12 cellular contexts compared by ENCODE assay signal in the genomic region with DNA sequence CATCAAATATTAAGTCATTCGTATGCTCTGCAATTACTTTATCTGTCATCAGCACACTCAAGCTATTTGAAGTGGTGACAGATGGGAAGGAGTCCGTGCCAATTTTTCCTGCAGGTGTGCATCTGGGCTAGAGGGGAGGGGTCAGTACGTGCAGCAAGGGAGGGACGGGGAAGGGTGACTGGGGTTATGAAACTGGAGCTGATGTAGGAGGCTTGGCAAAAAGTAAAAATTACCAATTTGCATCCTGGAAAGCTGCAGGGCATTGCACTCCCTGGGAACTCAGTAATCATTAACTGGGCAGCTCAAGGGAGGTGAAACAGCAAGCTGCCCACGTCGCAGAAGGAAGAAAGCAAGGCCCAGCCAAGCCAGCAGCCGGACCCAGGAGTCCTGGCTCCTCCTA.
DNase-seq lines count a peak whose midpoint lies in the region; ATAC-seq, FAIRE-seq and TF ChIP-seq lines count a peak whose summit lies in the region.
"Had no signal": no experiment of that assay in that cellular context is flagged by ENCODE, and none has a peak within 500 bp of the region (broad histone marks: within the 10 kb centered on the region; RNA-seq: fewer than 3 reads in every experiment).

No MANE protein-coding gene starts in this region.

- H3K9me3 ChIP-seq in kidney (ENCODE audit: control insufficient read depth in 1 of 2, low read length in 2 of 2): no peaks in the 10 kb centered on the region
- no peaks in the 10 kb centered on the region for H3K9me3 ChIP-seq in T-helper 17 cell (ENCODE audit: control insufficient read depth, low read length, poor library complexity, severe bottlenecking)
- H3K9me3 ChIP-seq in tibial artery: no peaks in the 10 kb centered on the region
- H3K9me3 ChIP-seq: thoracic aorta had no signal

- peaks cover 0 to 12% of the 10 kb centered on the region in 2 donors for H3K27me3 ChIP-seq in tibial artery

- no peak overlapping the region for H3K4me3 ChIP-seq in kidney (ENCODE audit: low read length in 2 of 2)
- no peak overlapping the region for H3K4me3 ChIP-seq in tibial artery
- H3K4me3 ChIP-seq: thoracic aorta had no signal

- peak overlapping the region; percentile 32 to 47 for H3K27ac ChIP-seq in kidney (ENCODE audit: low read depth in 2 of 2, low read length in 2 of 2)
- H3K27ac ChIP-seq in tibial artery: no peak overlapping the region
- H3K27ac ChIP-seq: thoracic aorta had no signal

- no peak overlapping the region for H3K27ac Mint-ChIP-seq in T-helper 17 cell
- H3K27ac Mint-ChIP-seq: activated T-helper 17 cell treated with anti-CD3 and anti-CD28 coated beads, Interleukin-2, amount 50 U/mL, for 72 hours had no signal

- intact Hi-C loops in kidney (cut with DNase I): no loop called here
- intact Hi-C loops in tibial artery (cut with DNase I; ENCODE audit: low total_unique reads): no loop called here

- H3K36me3 Mint-ChIP-seq in T-helper 17 cell (ENCODE audit: low read depth): peaks cover 6% of the 10 kb centered on the region

- H3K4me1 Mint-ChIP-seq in T-helper 17 cell: no peaks in the 10 kb centered on the region
- H3K4me1 Mint-ChIP-seq: activated T-helper 17 cell treated with anti-CD3 and anti-CD28 coated beads, Interleukin-2, amount 50 U/mL, for 72 hours had no signal

- TF ChIP-seq CTCF in kidney (IDR thresholded peaks at IDR 0.05; ENCODE audit: borderline replicate concordance, extremely low read depth, insufficient read depth): no peak
- TF ChIP-seq CTCF in tibial artery (IDR thresholded peaks at IDR 0.05): no peak

- H3K9ac ChIP-seq in kidney (ENCODE audit: low read length in 2 of 2): no peak overlapping the region

- no peak for FAIRE-seq in kidney (lab: Jason Lieb, UNC)

- peaks cover 0 to 3% of the 10 kb centered on the region in 2 donors for H3K4me1 ChIP-seq in kidney (ENCODE audit: control insufficient read depth in 1 of 2, insufficient read depth in 1 of 2, low read depth in 1 of 2, low read length in 2 of 2)
- no peaks in the 10 kb centered on the region for H3K4me1 ChIP-seq in tibial artery

- DNase-seq in COLO668 (lab: John Stamatoyannopoulos, UW; ENCODE audit: unreplicated experiment): peak; percentile 78
- DNase-seq in NCI-H1105 (lab: John Stamatoyannopoulos, UW): peak; percentile 100
- DNase-seq in NCI-H526 (lab: John Stamatoyannopoulos, UW): peak; percentile 91 to 97
- DNase-seq in kidney: peak; percentile 79
- no peak for DNase-seq in T-helper 17 cell
- DNase-seq in tibial artery: no peak
- DNase-seq: activated CD4-positive, alpha-beta T cell treated with anti-CD3 and anti-CD28 coated beads, Interleukin-2, amount 50 U/mL, for 4 hours; posterior cingulate gyrus had no signal

- H3K27me3 Mint-ChIP-seq in T-helper 17 cell: no peaks in the 10 kb centered on the region
- H3K27me3 Mint-ChIP-seq: activated T-helper 17 cell treated with anti-CD3 and anti-CD28 coated beads, Interleukin-2, amount 50 U/mL, for 72 hours had no signal

- H3K4me3 Mint-ChIP-seq in T-helper 17 cell: no peak overlapping the region
- H3K4me3 Mint-ChIP-seq: activated T-helper 17 cell treated with anti-CD3 and anti-CD28 coated beads, Interleukin-2, amount 50 U/mL, for 72 hours had no signal

- ATAC-seq in T-helper 17 cell (no peak), HG03280 (IDR thresholded peaks at IDR 0.05; ENCODE audit: unreplicated experiment) (no peak), HG02885 (IDR thresholded peaks at IDR 0.05; ENCODE audit: poor library complexity, unreplicated experiment) (no peak)
- ATAC-seq: activated T-helper 17 cell treated with anti-CD3 and anti-CD28 coated beads, Interleukin-2, amount 50 U/mL, for 72 hours had no signal

- no peaks in the 10 kb centered on the region for H3K36me3 ChIP-seq in kidney (ENCODE audit: control insufficient read depth in 1 of 2, insufficient read depth in 2 of 2, low read length in 2 of 2)
- H3K36me3 ChIP-seq in tibial artery: no peaks in the 10 kb centered on the region
- H3K36me3 ChIP-seq: thoracic aorta had no signal

Comparison
In these comparisons a context has a peak if more than half of its experiments do, and no peak if none do; other contexts are left out.
1. DNase-seq: peak in COLO668 (single experiment), NCI-H1105 (single experiment), NCI-H526 (2 of 2) and kidney (single experiment); none in T-helper 17 cell (0 of 3) and tibial artery (0 of 2).
2. H3K27ac ChIP-seq: peak in kidney (2 of 2); none in tibial artery (0 of 2).